7 cellular contexts compared by ENCODE assay signal in genomic region chr7:2314209-2314955, GRCh38.
DNase-seq lines count a peak whose midpoint lies in the region; ATAC-seq and TF ChIP-seq lines count a peak whose summit lies in the region.

Gene SNX8, minus strand, starts transcription at chr7:2314441. Its CDS starts 20 bp downstream, at chr7:2314421.

- TF ChIP-seq CTCF in retinal pigment epithelial cell (conservative IDR thresholded peaks at IDR 0.05; ENCODE audit: low read depth, low read length) = no peak

- peak; percentile 54 for ATAC-seq in GM18517 (IDR thresholded peaks at IDR 0.05; ENCODE audit: unreplicated experiment)
- ATAC-seq in HG02973 (IDR thresholded peaks at IDR 0.05; ENCODE audit: unreplicated experiment) = peak; percentile 67

- peak; percentile 82 to 84 for DNase-seq in NCI-H1930 (lab: John Stamatoyannopoulos, UW)
- DNase-seq in T1000 (lab: John Stamatoyannopoulos, UW) = peak; percentile 92
- DNase-seq in astrocyte of the hippocampus (ENCODE audit: low read depth, low spot score) = peak; percentile 96
- peak; percentile 64 to 91 for DNase-seq in hippocampal formation (lab: John Stamatoyannopoulos, UW)
- peak; percentile 27 for DNase-seq in retinal pigment epithelial cell (ENCODE audit: low read depth)

- peak within 1 kb of the TSS; percentile 80 for H3K4me3 ChIP-seq in retinal pigment epithelial cell (ENCODE audit: low read length)

Comparison
In these comparisons a context has a peak if more than half of its experiments do, and no peak if none do; other contexts are left out.
1. Peak in every context shown above with its lines: DNase-seq, ATAC-seq and H3K4me3 ChIP-seq.
2. DNase-seq: peak in every context shown above with its lines; median percentile 96 in astrocyte of the hippocampus; 92 in T1000; 83 in NCI-H1930; 78 in hippocampal formation; 27 in retinal pigment epithelial cell.